23 cellular contexts compared by ENCODE assay signal in genomic region chr6:90136176-90136575, GRCh38.
DNase-seq lines count a peak whose midpoint lies in the region; ATAC-seq lines count a peak whose summit lies in the region.
"Had no signal": no experiment of that assay in that cellular context is flagged by ENCODE, and none has a peak within 500 bp of the region (broad histone marks: within the 10 kb centered on the region; RNA-seq: fewer than 3 reads in every experiment).

No MANE protein-coding gene starts in this region.

- peaks cover 26% of the 10 kb centered on the region for H3K36me3 Mint-ChIP-seq in activated naive CD4-positive, alpha-beta T cell treated with anti-CD3 and anti-CD28 coated beads, Interleukin-2, amount 10 ng/mL, durations not matched to agents 7 days and 5 days
- H3K36me3 Mint-ChIP-seq in activated T-helper 17 cell treated with anti-CD3 and anti-CD28 coated beads, Interleukin-2, amount 50 U/mL, for 72 hours (ENCODE audit: low read depth): no peaks in the 10 kb centered on the region
- peaks cover 13% of the 10 kb centered on the region for H3K36me3 Mint-ChIP-seq in memory B cell
- H3K36me3 Mint-ChIP-seq in stimulated activated memory B cell treated with anti-CD40 and anti-IgM and Interleukin-4, amounts not matched to agents 10 μg/mL and 1 μg/mL and 100 μg/mL, for 72 hours: no peaks in the 10 kb centered on the region
- H3K36me3 Mint-ChIP-seq: CD14-positive monocyte had no signal

- no peak for DNase-seq in activated naive CD4-positive, alpha-beta T cell treated with anti-CD3 and anti-CD28 coated beads, Interleukin-2, amount 10 ng/mL, durations not matched to agents 7 days and 5 days
- no peak for DNase-seq in activated naive CD4-positive, alpha-beta T cell treated with Interleukin-2 at 50 U/mL for 16 hours
- no peak for DNase-seq in memory B cell (ENCODE audit: low spot score in 2 of 2)
- no peak for DNase-seq in NCI-H1092 (lab: John Stamatoyannopoulos, UW)
- no peak for DNase-seq in H4 (ENCODE audit: low spot score)
- DNase-seq: ACHN; activated CD4-positive, alpha-beta T cell treated with anti-CD3 and anti-CD28 coated beads, Interleukin-2, amount 50 U/mL, for 4 hours; cortex of kidney; GDM1; heart left ventricle; left ventricle myocardium inferior; NCI-H187; NCI-H345; SJCRH30; stimulated activated CD8-positive, alpha-beta memory T cell treated with anti-CD3 and anti-CD28 coated beads, Interleukin-4, amount 100 ng/mL, for 48 hours; testis had no signal

- H3K4me3 Mint-ChIP-seq in activated naive CD4-positive, alpha-beta T cell treated with anti-CD3 and anti-CD28 coated beads, Interleukin-2, amount 10 ng/mL, durations not matched to agents 7 days and 5 days: no peak overlapping the region
- no peak overlapping the region for H3K4me3 Mint-ChIP-seq in activated T-helper 17 cell treated with anti-CD3 and anti-CD28 coated beads, Interleukin-2, amount 50 U/mL, for 72 hours
- no peak overlapping the region for H3K4me3 Mint-ChIP-seq in memory B cell
- H3K4me3 Mint-ChIP-seq in stimulated activated memory B cell treated with anti-CD40 and anti-IgM and Interleukin-4, amounts not matched to agents 10 μg/mL and 1 μg/mL and 100 μg/mL, for 72 hours: no peak overlapping the region
- H3K4me3 Mint-ChIP-seq: CD14-positive monocyte; T-helper 1 cell treated with Interleukin-12 subunit alpha and Interleukin-12 subunit beta and Interleukin-4 antibody, amounts not matched to agents 30 μg/mL and 1 μg/mL, for 36 hours had no signal

- no peaks in the 10 kb centered on the region for H3K27me3 Mint-ChIP-seq in activated naive CD4-positive, alpha-beta T cell treated with anti-CD3 and anti-CD28 coated beads, Interleukin-2, amount 10 ng/mL, durations not matched to agents 7 days and 5 days
- no peaks in the 10 kb centered on the region for H3K27me3 Mint-ChIP-seq in activated T-helper 17 cell treated with anti-CD3 and anti-CD28 coated beads, Interleukin-2, amount 50 U/mL, for 72 hours
- H3K27me3 Mint-ChIP-seq in memory B cell: no peaks in the 10 kb centered on the region
- H3K27me3 Mint-ChIP-seq in stimulated activated memory B cell treated with anti-CD40 and anti-IgM and Interleukin-4, amounts not matched to agents 10 μg/mL and 1 μg/mL and 100 μg/mL, for 72 hours: no peaks in the 10 kb centered on the region

- peak overlapping the region; percentile 9 for H3K27ac Mint-ChIP-seq in activated naive CD4-positive, alpha-beta T cell treated with anti-CD3 and anti-CD28 coated beads, Interleukin-2, amount 10 ng/mL, durations not matched to agents 7 days and 5 days
- H3K27ac Mint-ChIP-seq in activated T-helper 17 cell treated with anti-CD3 and anti-CD28 coated beads, Interleukin-2, amount 50 U/mL, for 72 hours: peak overlapping the region; percentile 9
- H3K27ac Mint-ChIP-seq in memory B cell: peak overlapping the region; percentile 23
- H3K27ac Mint-ChIP-seq in stimulated activated memory B cell treated with anti-CD40 and anti-IgM and Interleukin-4, amounts not matched to agents 10 μg/mL and 1 μg/mL and 100 μg/mL, for 72 hours: peak overlapping the region; percentile 33
- H3K27ac Mint-ChIP-seq: T-helper 1 cell treated with Interleukin-12 subunit alpha and Interleukin-12 subunit beta and Interleukin-4 antibody, amounts not matched to agents 30 μg/mL and 1 μg/mL, for 36 hours had no signal

- H3K4me1 Mint-ChIP-seq in activated naive CD4-positive, alpha-beta T cell treated with anti-CD3 and anti-CD28 coated beads, Interleukin-2, amount 10 ng/mL, durations not matched to agents 7 days and 5 days: peaks cover 60% of the 10 kb centered on the region
- peaks cover 13% of the 10 kb centered on the region for H3K4me1 Mint-ChIP-seq in activated T-helper 17 cell treated with anti-CD3 and anti-CD28 coated beads, Interleukin-2, amount 50 U/mL, for 72 hours
- peaks cover 33% of the 10 kb centered on the region for H3K4me1 Mint-ChIP-seq in memory B cell
- H3K4me1 Mint-ChIP-seq in stimulated activated memory B cell treated with anti-CD40 and anti-IgM and Interleukin-4, amounts not matched to agents 10 μg/mL and 1 μg/mL and 100 μg/mL, for 72 hours: peaks cover 49% of the 10 kb centered on the region

- H3K9me3 Mint-ChIP-seq in activated naive CD4-positive, alpha-beta T cell treated with anti-CD3 and anti-CD28 coated beads, Interleukin-2, amount 10 ng/mL, durations not matched to agents 7 days and 5 days: no peaks in the 10 kb centered on the region
- no peaks in the 10 kb centered on the region for H3K9me3 Mint-ChIP-seq in activated T-helper 17 cell treated with anti-CD3 and anti-CD28 coated beads, Interleukin-2, amount 50 U/mL, for 72 hours
- H3K9me3 Mint-ChIP-seq in memory B cell: no peaks in the 10 kb centered on the region
- H3K9me3 Mint-ChIP-seq in stimulated activated memory B cell treated with anti-CD40 and anti-IgM and Interleukin-4, amounts not matched to agents 10 μg/mL and 1 μg/mL and 100 μg/mL, for 72 hours: no peaks in the 10 kb centered on the region
- H3K9me3 Mint-ChIP-seq: T-helper 1 cell treated with Interleukin-12 subunit alpha and Interleukin-12 subunit beta and Interleukin-4 antibody, amounts not matched to agents 30 μg/mL and 1 μg/mL, for 36 hours had no signal

- ATAC-seq in activated T-helper 17 cell treated with anti-CD3 and anti-CD28 coated beads, Interleukin-2, amount 50 U/mL, for 72 hours (replicated peaks): no peak
- no peak for ATAC-seq in memory B cell (ENCODE audit: low read depth)
- ATAC-seq in stimulated activated memory B cell treated with anti-CD40 and anti-IgM and Interleukin-4, amounts not matched to agents 10 μg/mL and 1 μg/mL and 100 μg/mL, for 72 hours: no peak
- no peak for ATAC-seq in GM19455 (IDR thresholded peaks at IDR 0.05; ENCODE audit: unreplicated experiment)
- ATAC-seq: heart left ventricle, K562, Panc1 had no signal

- CTCF ChIA-PET in activated naive CD4-positive, alpha-beta T cell treated with anti-CD3 and anti-CD28 coated beads, Interleukin-2, amount 10 ng/mL, durations not matched to agents 7 days and 5 days (lab: Charles Lee): interaction anchor here (1.3 to 1.8 kb wide), 2 partner anchors 14 to 21 kb away, joined by 3 to 7 read pairs; no protein-coding TSS in a partner anchor
